ENCODE assay signal across 8 cellular contexts in genomic region chr18:32019251-32019943, GRCh38.
DNase-seq lines count a peak whose midpoint lies in the region; ATAC-seq and TF ChIP-seq lines count a peak whose summit lies in the region.

No MANE protein-coding gene starts in this region.

- no peak for DNase-seq in AG04449 (ENCODE audit: low read depth, low spot score)
- DNase-seq in NCI-H2227 (lab: John Stamatoyannopoulos, UW; ENCODE audit: unreplicated experiment) = peak; percentile 47
- peak; percentile 33 for DNase-seq in activated T-cell treated with anti-CD3 and anti-CD28 coated beads for 1 hour (ENCODE audit: low read depth)
- DNase-seq in epithelial cell of esophagus (ENCODE audit: low read depth) = peak; percentile 52
- peak; percentile 47 to 86 (median 70) for DNase-seq in stimulated activated naive CD4-positive, alpha-beta T cell (lab: John Stamatoyannopoulos, UW)

- ATAC-seq in GM19395 (IDR thresholded peaks at IDR 0.05; ENCODE audit: unreplicated experiment) (peak; percentile 22), HG02763 (IDR thresholded peaks at IDR 0.05; ENCODE audit: unreplicated experiment) (no peak)

- no peaks in the 10 kb centered on the region for H3K27me3 ChIP-seq in mucosa of stomach (ENCODE audit: control insufficient read depth, insufficient read depth, low read length)

- POLR2A ChIA-PET in AG04449 (lab: Yijun Ruan, JAX) = no interaction called here

- H3K4me3 ChIP-seq in AG04449 (ENCODE audit: low read depth, low read length) (peak overlapping the region; percentile 58), epithelial cell of esophagus (ENCODE audit: low read length) (peak overlapping the region; percentile 62), mucosa of stomach (ENCODE audit: low read length) (peak overlapping the region; percentile 66)

- H3K4me1 ChIP-seq in mucosa of stomach (ENCODE audit: control insufficient read depth, insufficient read depth, low read length) = peaks cover 5% of the 10 kb centered on the region

- no peaks in the 10 kb centered on the region for H3K36me3 ChIP-seq in mucosa of stomach (ENCODE audit: control insufficient read depth, insufficient read depth, low read length)

- CTCF ChIA-PET in AG04449 (lab: Yijun Ruan, JAX) = interaction anchor here (0.9 to 1.1 kb wide), 2 partner anchors 11 to 200 kb away, joined by 3 to 4 read pairs; no protein-coding TSS in a partner anchor

- TF ChIP-seq CTCF in AG04449 (IDR thresholded peaks at IDR 0.05; ENCODE audit: insufficient read depth, low read length, missing control alignments) = no peak
- no peak for TF ChIP-seq CTCF in epithelial cell of esophagus (IDR thresholded peaks at IDR 0.05; ENCODE audit: insufficient read depth, low read depth, low read length, missing control alignments)

- H3K9me3 ChIP-seq in mucosa of stomach (ENCODE audit: control insufficient read depth, low read length) = no peaks in the 10 kb centered on the region

- H3K9ac ChIP-seq in mucosa of stomach (ENCODE audit: low read length) = peak overlapping the region; percentile 80
